ENCODE assay signal across 27 cellular contexts in genomic region chr4:75030028-75030427, GRCh38.
"Had no signal": no experiment of that assay in that cellular context is flagged by ENCODE, and none has a peak within 500 bp of the region (broad histone marks: within the 10 kb centered on the region; RNA-seq: fewer than 3 reads in every experiment).

No MANE protein-coding gene starts in this region.

- H3K36me3 Mint-ChIP-seq: activated CD4-positive, alpha-beta memory T cell treated with anti-CD3 and anti-CD28 coated beads for 36 hours; activated naive CD8-positive, alpha-beta T cell treated with anti-CD3 and anti-CD28 coated beads, Interleukin-2, amount 10 ng/mL, durations not matched to agents 7 days and 5 days; T-cell had no signal

- H3K9me3 ChIP-seq: adrenal gland had no signal

- H3K4me1 Mint-ChIP-seq: activated CD4-positive, alpha-beta T cell treated with anti-CD3 and anti-CD28 coated beads, Interleukin-2, amount 10 ng/mL, durations not matched to agents 7 days and 5 days; activated naive CD8-positive, alpha-beta T cell treated with anti-CD3 and anti-CD28 coated beads, Interleukin-2, amount 10 ng/mL, durations not matched to agents 7 days and 5 days; activated T-helper 17 cell treated with anti-CD3 and anti-CD28 coated beads, Interleukin-2, amount 50 U/mL, for 72 hours; T-cell had no signal

- H3K4me3 Mint-ChIP-seq: activated B cell treated with CpG ODN at 0.5 μM for 24 hours; activated CD4-positive, alpha-beta memory T cell treated with anti-CD3 and anti-CD28 coated beads for 36 hours; activated CD4-positive, alpha-beta T cell treated with anti-CD3 and anti-CD28 coated beads, Interleukin-2, amount 10 ng/mL, durations not matched to agents 7 days and 5 days; activated naive CD8-positive, alpha-beta T cell treated with anti-CD3 and anti-CD28 coated beads, Interleukin-2, amount 10 ng/mL, durations not matched to agents 7 days and 5 days; activated T-cell treated with anti-CD3 and anti-CD28 coated beads, Interleukin-2, amount 50 U/mL, for 4 hours; activated T-helper 17 cell treated with anti-CD3 and anti-CD28 coated beads, Interleukin-2, amount 50 U/mL, for 72 hours; T-cell had no signal

- H3K4me3 ChIP-seq: adrenal gland, SK-N-MC had no signal

- H3K4me1 ChIP-seq: adrenal gland had no signal

- H3K36me3 ChIP-seq: adrenal gland had no signal

- ATAC-seq: activated T-cell treated with anti-CD3 and anti-CD28 coated beads, Interleukin-2, amount 50 U/mL, for 4 hours; activated T-helper 17 cell treated with anti-CD3 and anti-CD28 coated beads, Interleukin-2, amount 50 U/mL, for 72 hours; Panc1; Right ventricle myocardium inferior; T-cell had no signal

- FAIRE-seq: TTC549 had no signal

- H3K27me3 ChIP-seq: adrenal gland had no signal

- DNase-seq: activated B cell treated with CpG ODN at 0.5 μM for 24 hours; activated CD4-positive, alpha-beta memory T cell treated with anti-CD3 and anti-CD28 coated beads for 36 hours; activated CD4-positive, alpha-beta T cell treated with anti-CD3 and anti-CD28 coated beads for 1 hour; activated CD4-positive, alpha-beta T cell treated with anti-CD3 and anti-CD28 coated beads, Interleukin-2, amount 10 ng/mL, durations not matched to agents 7 days and 5 days; activated CD8-positive, alpha-beta memory T cell treated with anti-CD3 and anti-CD28 coated beads for 24 hours; activated gamma-delta T cell treated with Interleukin-2 at 50 U/mL for 16 hours; activated naive CD4-positive, alpha-beta T cell treated with anti-CD3 and anti-CD28 coated beads, Interleukin-2, amount 50 U/mL, for 16 hours; activated naive CD8-positive, alpha-beta T cell treated with anti-CD3 and anti-CD28 coated beads, Interleukin-2, amount 10 ng/mL, durations not matched to agents 7 days and 5 days; activated T-cell treated with anti-CD3 and anti-CD28 coated beads, Interleukin-2, amount 50 U/mL, for 4 hours; anterior cingulate cortex; NCI-H1092; NCI-H1417; NCI-H1930; NCI-H2171; NCI-H226; NCI-H526 treated with DMSO at 0.1 percent for 48 hours; NCI-H82; RPMI8226; T-helper 2 cell; T1000 had no signal

- H3K27me3 Mint-ChIP-seq: activated B cell treated with CpG ODN at 0.5 μM for 24 hours; activated CD4-positive, alpha-beta T cell treated with anti-CD3 and anti-CD28 coated beads, Interleukin-2, amount 10 ng/mL, durations not matched to agents 7 days and 5 days; activated naive CD8-positive, alpha-beta T cell treated with anti-CD3 and anti-CD28 coated beads, Interleukin-2, amount 10 ng/mL, durations not matched to agents 7 days and 5 days; activated T-helper 17 cell treated with anti-CD3 and anti-CD28 coated beads, Interleukin-2, amount 50 U/mL, for 72 hours had no signal

- H3K27ac ChIP-seq: adrenal gland, SK-N-MC had no signal

- H3K9me3 Mint-ChIP-seq: activated B cell treated with CpG ODN at 0.5 μM for 24 hours; activated CD4-positive, alpha-beta memory T cell treated with anti-CD3 and anti-CD28 coated beads for 36 hours; activated CD4-positive, alpha-beta T cell treated with anti-CD3 and anti-CD28 coated beads, Interleukin-2, amount 10 ng/mL, durations not matched to agents 7 days and 5 days; activated naive CD8-positive, alpha-beta T cell treated with anti-CD3 and anti-CD28 coated beads, Interleukin-2, amount 10 ng/mL, durations not matched to agents 7 days and 5 days; activated T-helper 17 cell treated with anti-CD3 and anti-CD28 coated beads, Interleukin-2, amount 50 U/mL, for 72 hours had no signal

- H3K27ac Mint-ChIP-seq: activated CD4-positive, alpha-beta memory T cell treated with anti-CD3 and anti-CD28 coated beads for 36 hours; activated CD4-positive, alpha-beta T cell treated with anti-CD3 and anti-CD28 coated beads, Interleukin-2, amount 10 ng/mL, durations not matched to agents 7 days and 5 days; activated naive CD8-positive, alpha-beta T cell treated with anti-CD3 and anti-CD28 coated beads, Interleukin-2, amount 10 ng/mL, durations not matched to agents 7 days and 5 days; activated T-helper 17 cell treated with anti-CD3 and anti-CD28 coated beads, Interleukin-2, amount 50 U/mL, for 72 hours; T-cell had no signal
